13 cellular contexts compared by ENCODE assay signal in genomic region chr1:155186266-155186954, GRCh38.
A peak's percentile ranks its signal among the peaks of the same experiment; 100 is the strongest.
DNase-seq lines count a peak whose midpoint lies in the region; ATAC-seq lines count a peak whose summit lies in the region.
"Had no signal": no experiment of that assay in that cellular context is flagged by ENCODE, and none has a peak within 500 bp of the region (broad histone marks: within the 10 kb centered on the region; RNA-seq: fewer than 3 reads in every experiment).

No MANE protein-coding gene starts in this region.

- DNase-seq in NCI-H1105 treated with DMSO at 0.1 percent for 48 hours (lab: John Stamatoyannopoulos, UW) (peak; percentile 64), kidney tubule cell (ENCODE audit: low spot score) (peak; percentile 69), MV-4-11 (lab: John Stamatoyannopoulos, UW) (no peak)
- DNase-seq: activated CD4-positive, CD25-positive, alpha-beta regulatory T cell; activated gamma-delta T cell treated with Interleukin-2 at 50 U/mL for 16 hours; CD4-positive, CD25-positive, alpha-beta regulatory T cell; dermis blood vessel endothelial cell; glutamatergic neuron; stimulated activated CD4-positive, alpha-beta T cell treated with anti-CD3 and anti-CD28 coated beads, Interleukin-2, amount 100 ng/mL, for 24 hours; tibial artery had no signal

- H3K27me3 ChIP-seq in BLaER1 = no peaks in the 10 kb centered on the region
- H3K27me3 ChIP-seq: tibial artery had no signal

- peaks cover 22% of the 10 kb centered on the region for H3K36me3 ChIP-seq in BLaER1
- H3K36me3 ChIP-seq: tibial artery had no signal

- no peaks in the 10 kb centered on the region for H3K9me3 ChIP-seq in BLaER1
- H3K9me3 ChIP-seq: tibial artery had no signal

- H3K4me1 ChIP-seq in BLaER1 = peaks cover 57% of the 10 kb centered on the region

- H3K4me2 ChIP-seq in BLaER1 = peak overlapping the region; percentile 98

- H3K27ac ChIP-seq in BLaER1 = peak overlapping the region; percentile 86
- H3K27ac ChIP-seq: tibial artery had no signal

- H4K20me1 ChIP-seq in BLaER1 = 0 out of 2 replicates have a peak, but pooled peaks cover 11% of the 10 kb centered on the region

- H3K9ac ChIP-seq in BLaER1 = peak overlapping the region; percentile 73

- ATAC-seq in HG02870 (IDR thresholded peaks at IDR 0.05; ENCODE audit: unreplicated experiment) (no peak), HG03354 (IDR thresholded peaks at IDR 0.05; ENCODE audit: poor library complexity, severe bottlenecking, unreplicated experiment) (no peak)

- no peak overlapping the region for H3K4me3 ChIP-seq in BLaER1
- H3K4me3 ChIP-seq: tibial artery had no signal
